In the genomic region with DNA sequence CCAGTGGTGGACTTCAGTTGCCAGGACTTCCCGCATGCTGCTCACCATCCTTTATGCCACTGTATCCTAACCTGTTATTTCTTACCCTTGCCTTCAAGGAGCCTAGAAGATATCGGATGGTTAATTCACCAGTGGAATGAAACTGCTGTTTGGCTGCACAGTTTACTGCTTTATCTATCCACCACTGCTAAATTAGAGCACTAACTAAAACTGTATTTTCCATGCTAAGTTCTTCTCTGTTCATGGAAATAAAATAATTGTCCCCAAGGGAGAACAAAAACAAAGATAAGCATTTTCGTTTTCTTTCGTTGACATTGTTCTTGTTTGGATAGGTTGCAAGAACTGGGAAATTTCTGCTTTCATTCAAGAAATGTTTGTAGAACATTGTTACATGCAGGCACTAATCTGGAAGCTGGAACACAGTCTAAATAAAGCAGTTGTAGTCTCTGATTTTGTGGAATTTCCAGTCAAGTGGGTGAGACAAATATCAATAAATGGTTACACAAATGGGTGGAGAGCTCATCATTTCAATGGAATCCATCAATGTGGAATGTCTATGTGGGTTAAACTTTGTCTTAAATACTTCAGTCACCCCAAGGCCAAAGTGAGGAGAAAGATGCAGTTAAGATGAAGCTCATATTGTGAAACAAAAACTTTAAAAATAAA, we compare ENCODE assay signal across 17 cellular contexts. TPM values are rescaled to one million over a fixed set of nuclear protein-coding genes. Genes with fewer than 3 reads are reported as not detected.
DNase-seq lines count a peak whose midpoint lies in the region; ATAC-seq and TF ChIP-seq lines count a peak whose summit lies in the region.
"Had no signal": no experiment of that assay in that cellular context is flagged by ENCODE, and none has a peak within 500 bp of the region (broad histone marks: within the 10 kb centered on the region; RNA-seq: fewer than 3 reads in every experiment).

No MANE protein-coding gene starts in this region.

- WGBS in trophoblast cell (ENCODE audit: extremely low coverage, insufficient coverage, insufficient read length), result no CpG with 5 or more reads among the region's 4 CpGs

- H2BK120ac ChIP-seq in trophoblast cell (ENCODE audit: insufficient read depth, low read length, poor library complexity), result no peak overlapping the region

- TF ChIP-seq CTCF in HFFc6 (IDR thresholded peaks at IDR 0.05) (no peak), cardiac fibroblast (IDR thresholded peaks at IDR 0.05; ENCODE audit: low read depth, low read length) (no peak)

- no peak overlapping the region for H3K9ac ChIP-seq in trophoblast cell (ENCODE audit: low read length)

- no peaks in the 10 kb centered on the region for H3K27me3 ChIP-seq in trophoblast cell (ENCODE audit: insufficient read depth, low read length)

- ATAC-seq in HG02840 (IDR thresholded peaks at IDR 0.05; ENCODE audit: low FRiP score, unreplicated experiment), result no peak
- ATAC-seq: activated naive CD8-positive, alpha-beta T cell treated with anti-CD3 and anti-CD28 coated beads, Interleukin-2, amount 50 U/mL, for 24 hours had no signal

- H2BK12ac ChIP-seq in trophoblast cell (ENCODE audit: low read length), result no peak overlapping the region

- H2BK5ac ChIP-seq in trophoblast cell (ENCODE audit: low read depth, low read length, poor library complexity), result no peak overlapping the region

- peak overlapping the region; percentile 38; the same call in 1 of the 2 replicates for H3K27ac Mint-ChIP-seq in HFFc6
- H3K27ac Mint-ChIP-seq: activated CD4-positive, alpha-beta memory T cell treated with anti-CD3 and anti-CD28 coated beads, Interleukin-2, amount 10 ng/mL, durations not matched to agents 7 days and 5 days; activated naive CD8-positive, alpha-beta T cell treated with anti-CD3 and anti-CD28 coated beads, Interleukin-2, amount 50 U/mL, for 24 hours; stimulated activated memory B cell treated with anti-CD40 and anti-IgM and Interleukin-4, amounts not matched to agents 10 μg/mL and 1 μg/mL and 100 μg/mL, for 72 hours had no signal

- H3K27ac ChIP-seq in trophoblast cell (ENCODE audit: low read depth, low read length), result no peak overlapping the region

- H3K23ac ChIP-seq in trophoblast cell (ENCODE audit: low read length), result no peak overlapping the region

- H3K4me2 ChIP-seq in trophoblast cell (ENCODE audit: low read length), result no peak overlapping the region

- H3K36me3 Mint-ChIP-seq in HFFc6 (ENCODE audit: low read depth), result peaks cover 14% of the 10 kb centered on the region; the same call in 1 of the 2 replicates
- H3K36me3 Mint-ChIP-seq: stimulated activated memory B cell treated with anti-CD40 and anti-IgM and Interleukin-4, amounts not matched to agents 10 μg/mL and 1 μg/mL and 100 μg/mL, for 72 hours had no signal

- H3K4me3 Mint-ChIP-seq in HFFc6, result no peak overlapping the region; the same call in 1 of the 2 replicates
- H3K4me3 Mint-ChIP-seq: activated CD4-positive, alpha-beta memory T cell treated with anti-CD3 and anti-CD28 coated beads, Interleukin-2, amount 10 ng/mL, durations not matched to agents 7 days and 5 days; activated naive CD8-positive, alpha-beta T cell treated with anti-CD3 and anti-CD28 coated beads, Interleukin-2, amount 50 U/mL, for 24 hours; stimulated activated memory B cell treated with anti-CD40 and anti-IgM and Interleukin-4, amounts not matched to agents 10 μg/mL and 1 μg/mL and 100 μg/mL, for 72 hours had no signal

- no peak overlapping the region for H4K12ac ChIP-seq in trophoblast cell (ENCODE audit: low read depth, low read length)

- H3K27me3 Mint-ChIP-seq in HFFc6 (ENCODE audit: insufficient read depth), result no peaks in the 10 kb centered on the region; the same call in 1 of the 2 replicates
- H3K27me3 Mint-ChIP-seq: activated CD4-positive, alpha-beta memory T cell treated with anti-CD3 and anti-CD28 coated beads, Interleukin-2, amount 10 ng/mL, durations not matched to agents 7 days and 5 days had no signal

- H3K36me3 ChIP-seq in trophoblast cell (ENCODE audit: control insufficient read depth in 1 of 2, insufficient read depth in 2 of 2, low read length in 2 of 2), result no peaks in the 10 kb centered on the region

- H3K4me3 ChIP-seq in cardiac fibroblast (replicated peaks in 1 of 2; ENCODE audit: low read depth in 2 of 2, low read length in 2 of 2) (no peak overlapping the region), trophoblast cell (ENCODE audit: low read depth, low read length) (no peak overlapping the region)
- H3K4me3 ChIP-seq: skin epidermis had no signal

- no peak overlapping the region for H4K8ac ChIP-seq in trophoblast cell (ENCODE audit: low read depth, low read length)

- H2AFZ ChIP-seq in trophoblast cell (ENCODE audit: insufficient read depth, low read length, poor library complexity), result no peak overlapping the region

- no peaks in the 10 kb centered on the region for H3K79me1 ChIP-seq in trophoblast cell (ENCODE audit: low read length)

- H3K18ac ChIP-seq in trophoblast cell (ENCODE audit: low read length), result no peak overlapping the region

- no peak overlapping the region for H3K4ac ChIP-seq in trophoblast cell (ENCODE audit: low read depth, low read length)

- peaks cover 51% of the 10 kb centered on the region for H3K4me1 Mint-ChIP-seq in HFFc6 (ENCODE audit: low read depth)
- H3K4me1 Mint-ChIP-seq: stimulated activated memory B cell treated with anti-CD40 and anti-IgM and Interleukin-4, amounts not matched to agents 10 μg/mL and 1 μg/mL and 100 μg/mL, for 72 hours had no signal

- no peaks in the 10 kb centered on the region for H3K79me2 ChIP-seq in trophoblast cell (ENCODE audit: control insufficient read depth, insufficient read depth, low read length, poor library complexity)

- no peak overlapping the region for H4K91ac ChIP-seq in trophoblast cell (ENCODE audit: low read depth, low read length)

- H3K14ac ChIP-seq in trophoblast cell (ENCODE audit: low read length), result no peak overlapping the region

- H3K9me3 Mint-ChIP-seq in HFFc6, result no peaks in the 10 kb centered on the region
- H3K9me3 Mint-ChIP-seq: stimulated activated memory B cell treated with anti-CD40 and anti-IgM and Interleukin-4, amounts not matched to agents 10 μg/mL and 1 μg/mL and 100 μg/mL, for 72 hours had no signal

- H3K9me3 ChIP-seq in trophoblast cell (ENCODE audit: insufficient read depth, low read depth, low read length), result no peaks in the 10 kb centered on the region

- no peak overlapping the region for H2AK5ac ChIP-seq in trophoblast cell (ENCODE audit: low read length)

- DNase-seq in AG08395 (ENCODE audit: low spot score) (peak; percentile 20), HFFc6 (no peak), cardiac fibroblast (ENCODE audit: low read depth in 2 of 2) (peak; percentile 48 to 83), kidney tubule cell (ENCODE audit: low spot score) (peak; percentile 61), OCI-M2 (lab: John Stamatoyannopoulos, UW; ENCODE audit: unreplicated experiment) (no peak), T-helper 1 cell (no peak), trophoblast cell (no peak)
- DNase-seq: activated CD4-positive, alpha-beta memory T cell treated with anti-CD3 and anti-CD28 coated beads, Interleukin-2, amount 10 ng/mL, durations not matched to agents 7 days and 5 days; activated naive CD8-positive, alpha-beta T cell treated with anti-CD3 and anti-CD28 coated beads, Interleukin-2, amount 50 U/mL, for 24 hours; head of caudate nucleus; kidney; NCI-H1105; NCI-H2227 treated with DMSO at 0.1 percent for 48 hours; nucleus accumbens had no signal

- no peaks in the 10 kb centered on the region for H3K4me1 ChIP-seq in trophoblast cell (ENCODE audit: control insufficient read depth in 1 of 2, insufficient read depth in 2 of 2, low read length in 2 of 2)

RNA-seq across cellular contexts. Expression of a gene that starts 5.8 kb away (rescaled TPM):
- 1 to 10 TPM in 4 of 6 experiments, under 1 TPM in 2; 0.47 to 3.2 (median 2.1) TPM for total RNA-seq in HFFc6 (2021; fragmentation: NEBNext Ultra II Directional; extraction: Animal tissue kit (Norgen Biotek cat#: 25700))
- polyA plus RNA-seq in trophoblast cell (2013), result not detected in 2 replicates

Comparison
In these comparisons a context has a peak if more than half of its experiments do, and no peak if none do; other contexts are left out.
1. DNase-seq: peak in AG08395 (single experiment), cardiac fibroblast (2 of 2) and kidney tubule cell (single experiment); none in HFFc6 (single experiment), OCI-M2 (single experiment), T-helper 1 cell (0 of 5) and trophoblast cell (0 of 2).